Comparison of ENCODE assay signal across 12 cellular contexts in the genomic region with DNA sequence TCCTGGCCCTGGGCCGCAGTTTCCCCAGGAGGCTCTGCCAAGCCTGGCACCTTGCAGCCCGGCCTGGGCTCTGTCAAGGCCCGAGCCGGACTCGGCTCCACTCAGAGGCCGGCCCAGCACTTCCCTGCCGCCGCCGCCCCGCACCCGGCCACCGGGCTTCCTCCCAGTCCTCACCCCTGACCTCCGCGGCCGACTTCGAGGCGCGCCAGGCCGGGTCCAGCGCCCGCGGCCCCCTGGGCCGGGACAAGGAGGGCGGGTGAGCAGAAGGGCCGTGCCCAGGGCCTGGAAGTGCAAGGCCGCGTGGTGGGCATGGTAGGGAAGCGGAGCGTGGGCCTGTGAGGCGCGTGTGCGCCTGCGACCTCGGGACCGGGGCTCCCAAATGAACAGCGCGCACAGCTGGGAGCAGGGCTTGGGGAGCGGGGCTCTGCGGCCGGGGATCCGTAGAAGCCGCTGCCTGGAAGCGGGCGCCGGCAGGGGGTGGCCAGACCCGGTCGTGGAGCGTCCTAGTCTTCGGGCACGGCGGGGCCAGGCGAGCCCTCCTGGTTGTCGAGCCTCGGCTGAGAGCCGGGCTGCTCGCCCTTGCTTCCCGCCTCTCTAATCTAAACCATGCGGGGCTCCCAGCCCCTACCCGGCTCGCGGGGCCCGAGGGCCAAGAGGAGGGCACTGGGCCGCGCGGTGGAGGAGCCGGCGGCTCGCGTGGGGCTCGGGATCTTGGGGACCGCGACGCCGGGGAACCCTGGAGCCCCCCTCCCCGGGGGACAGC. TPM values are rescaled to one million over a fixed set of nuclear protein-coding genes. Genes with fewer than 3 reads are reported as not detected.
DNase-seq lines count a peak whose midpoint lies in the region; ATAC-seq and TF ChIP-seq lines count a peak whose summit lies in the region.
"Had no signal": no experiment of that assay in that cellular context is flagged by ENCODE, and none has a peak within 500 bp of the region (broad histone marks: within the 10 kb centered on the region; RNA-seq: fewer than 3 reads in every experiment).

No MANE protein-coding gene starts in this region.

- no peak for TF ChIP-seq EP300 in suprapubic skin (IDR thresholded peaks at IDR 0.05)

- TF ChIP-seq CTCF in lung (IDR thresholded peaks at IDR 0.05; ENCODE audit: control extremely low read depth, extremely low read depth) (no peak), suprapubic skin (IDR thresholded peaks at IDR 0.05) (no peak)

- peaks cover 2 to 11% of the 10 kb centered on the region in 2 donors for H3K4me1 ChIP-seq in lung (ENCODE audit: control insufficient read depth in 2 of 2, insufficient read depth in 2 of 2, low read length in 2 of 2)
- peaks cover 21% of the 10 kb centered on the region for H3K4me1 ChIP-seq in suprapubic skin

- H3K4me3 Mint-ChIP-seq in activated T-cell treated with anti-CD3 and anti-CD28 coated beads, Interleukin-2, amount 50 U/mL, for 4 hours: no peak overlapping the region
- H3K4me3 Mint-ChIP-seq in activated T-cell treated with anti-CD3 and anti-CD28 coated beads, Interleukin-2, amount 50 U/mL, for 24 hours: no peak overlapping the region
- peak overlapping the region in 1 of 2 donors; percentile 60 for H3K4me3 Mint-ChIP-seq in effector memory CD8-positive, alpha-beta T cell

- 2 to 4% methylated on average over 61 to 75 of the region's 75 CpGs for WGBS in lung, 2 donors
- 16% methylated on average over 38 of the region's 75 CpGs for WGBS in suprapubic skin

- H3K27ac ChIP-seq in lung (ENCODE audit: low read depth in 1 of 2, low read length in 1 of 2): peak overlapping the region in 1 of 2 donors; percentile 87
- H3K27ac ChIP-seq in suprapubic skin: no peak overlapping the region

- peaks cover 63% of the 10 kb centered on the region for H3K27me3 Mint-ChIP-seq in activated T-cell treated with anti-CD3 and anti-CD28 coated beads, Interleukin-2, amount 50 U/mL, for 4 hours (ENCODE audit: low read depth)
- peaks cover 77% of the 10 kb centered on the region for H3K27me3 Mint-ChIP-seq in activated T-cell treated with anti-CD3 and anti-CD28 coated beads, Interleukin-2, amount 50 U/mL, for 24 hours
- H3K27me3 Mint-ChIP-seq in effector memory CD8-positive, alpha-beta T cell: peaks cover 57 to 89% of the 10 kb centered on the region in 2 donors

- H3K9me3 ChIP-seq in lung (ENCODE audit: control insufficient read depth in 2 of 2, insufficient read depth in 1 of 2, low read length in 1 of 2): no peaks in the 10 kb centered on the region
- no peaks in the 10 kb centered on the region for H3K9me3 ChIP-seq in suprapubic skin

- peak overlapping the region; percentile 27 for H3K4me3 ChIP-seq in lung
- H3K4me3 ChIP-seq in suprapubic skin: peak overlapping the region; percentile 43

- TF ChIP-seq POLR2A in suprapubic skin (IDR thresholded peaks at IDR 0.05): no peak

- H3K36me3 ChIP-seq in lung (ENCODE audit: control insufficient read depth in 2 of 2, insufficient read depth in 2 of 2, low read length in 2 of 2): no peaks in the 10 kb centered on the region
- H3K36me3 ChIP-seq in suprapubic skin: no peaks in the 10 kb centered on the region

- H3K4me1 Mint-ChIP-seq in activated T-cell treated with anti-CD3 and anti-CD28 coated beads, Interleukin-2, amount 50 U/mL, for 4 hours (ENCODE audit: low read depth): peaks cover 18% of the 10 kb centered on the region
- H3K4me1 Mint-ChIP-seq in activated T-cell treated with anti-CD3 and anti-CD28 coated beads, Interleukin-2, amount 50 U/mL, for 24 hours (ENCODE audit: low read depth): peaks cover 24% of the 10 kb centered on the region
- H3K4me1 Mint-ChIP-seq in effector memory CD8-positive, alpha-beta T cell (ENCODE audit: low read depth in 2 of 2): peaks cover 11 to 12% of the 10 kb centered on the region in 2 donors

- no peaks in the 10 kb centered on the region for H3K9me3 Mint-ChIP-seq in activated T-cell treated with anti-CD3 and anti-CD28 coated beads, Interleukin-2, amount 50 U/mL, for 4 hours
- no peaks in the 10 kb centered on the region for H3K9me3 Mint-ChIP-seq in activated T-cell treated with anti-CD3 and anti-CD28 coated beads, Interleukin-2, amount 50 U/mL, for 24 hours
- H3K9me3 Mint-ChIP-seq in effector memory CD8-positive, alpha-beta T cell: no peaks in the 10 kb centered on the region

- H3K27me3 ChIP-seq in lung (ENCODE audit: control insufficient read depth, insufficient read depth): peaks cover 4% of the 10 kb centered on the region
- peaks cover 70% of the 10 kb centered on the region for H3K27me3 ChIP-seq in suprapubic skin

- H3K36me3 Mint-ChIP-seq in activated T-cell treated with anti-CD3 and anti-CD28 coated beads, Interleukin-2, amount 50 U/mL, for 4 hours (ENCODE audit: insufficient read depth): no peaks in the 10 kb centered on the region
- no peaks in the 10 kb centered on the region for H3K36me3 Mint-ChIP-seq in activated T-cell treated with anti-CD3 and anti-CD28 coated beads, Interleukin-2, amount 50 U/mL, for 24 hours (ENCODE audit: low read depth)
- H3K36me3 Mint-ChIP-seq in effector memory CD8-positive, alpha-beta T cell (ENCODE audit: insufficient read depth): peaks cover 5% of the 10 kb centered on the region

- DNase-seq in activated T-cell treated with anti-CD3 and anti-CD28 coated beads, Interleukin-2, amount 50 U/mL, for 4 hours: no peak
- DNase-seq in activated T-cell treated with anti-CD3 and anti-CD28 coated beads, Interleukin-2, amount 50 U/mL, for 24 hours: no peak
- no peak for DNase-seq in effector memory CD8-positive, alpha-beta T cell
- DNase-seq in lung (ENCODE audit: low spot score): no peak
- DNase-seq in suprapubic skin (ENCODE audit: low spot score in 2 of 2): no peak
- DNase-seq in NCI-H2081 treated with DMSO at 0.1 percent for 48 hours (lab: John Stamatoyannopoulos, UW): no peak
- DNase-seq: NCI-H2029 treated with DMSO at 0.1 percent for 48 hours had no signal

- ATAC-seq in activated T-cell treated with anti-CD3 and anti-CD28 coated beads, Interleukin-2, amount 50 U/mL, for 4 hours: peak; percentile 24 to 39
- ATAC-seq in effector memory CD8-positive, alpha-beta T cell (replicated peaks): peak; percentile 17
- ATAC-seq in lung (ENCODE audit: insufficient read depth, low FRiP score): peak; percentile 27
- no peak for ATAC-seq in HG03095 (IDR thresholded peaks at IDR 0.05; ENCODE audit: unreplicated experiment)
- no peak for ATAC-seq in GM18870 (IDR thresholded peaks at IDR 0.05; ENCODE audit: unreplicated experiment)

- H3K27ac Mint-ChIP-seq in activated T-cell treated with anti-CD3 and anti-CD28 coated beads, Interleukin-2, amount 50 U/mL, for 24 hours: no peak overlapping the region
- no peak overlapping the region for H3K27ac Mint-ChIP-seq in effector memory CD8-positive, alpha-beta T cell

RNA-seq across cellular contexts. Expression of a gene that starts 0.5 kb away (rescaled TPM):
- not detected for total RNA-seq in activated T-cell treated with anti-CD3 and anti-CD28 coated beads, Interleukin-2, amount 50 U/mL, for 4 hours
- total RNA-seq in lung (10 to 100 TPM; 28.7 to 53.7 TPM), suprapubic skin (under 1 TPM in 2 of 4 donors, not detected in 2; 0.30 to 0.56 TPM)
- 10 to 100 TPM in 1 of 2 donors, 1 to 10 TPM in 1; 6.1 to 15.3 TPM for polyA plus RNA-seq in lung
- total RNA-seq: chondrocyte, liver, SK-MEL-5 had no signal
- polyA plus RNA-seq: liver had no signal

RNA-seq across cellular contexts. Expression of a gene that starts 52.1 kb away (rescaled TPM):
- total RNA-seq in activated T-cell treated with anti-CD3 and anti-CD28 coated beads, Interleukin-2, amount 50 U/mL, for 4 hours: under 1 TPM; 0.05 to 0.16 (median 0.15) TPM
- 100 to 1,000 TPM; 106 to 155 TPM for total RNA-seq in lung
- polyA plus RNA-seq in lung: 10 to 100 TPM; 44.5 to 52.2 TPM
- total RNA-seq in suprapubic skin: 1 to 10 TPM; 2.2 to 3.1 (median 2.8) TPM

Comparison
In these comparisons a context has a peak if more than half of its experiments do, and no peak if none do; other contexts are left out.
1. ATAC-seq: peak in activated T-cell treated with anti-CD3 and anti-CD28 coated beads, Interleukin-2, amount 50 U/mL, for 4 hours (2 of 2), effector memory CD8-positive, alpha-beta T cell (single experiment) and lung (single experiment); none in HG03095 (single experiment) and GM18870 (single experiment).
2. RNA of a gene that starts 0.5 kb away (total RNA-seq): 28.7 to 53.7 TPM in lung; 0.30 to 0.56 TPM in suprapubic skin and not detected in activated T-cell treated with anti-CD3 and anti-CD28 coated beads, Interleukin-2, amount 50 U/mL, for 4 hours; every median in the first group is over 10 times any median in the second.
3. RNA of a gene that starts 52.1 kb away (total RNA-seq): 106 to 155 TPM in lung; 2.2 to 3.1 TPM in suprapubic skin and 0.05 to 0.16 TPM in activated T-cell treated with anti-CD3 and anti-CD28 coated beads, Interleukin-2, amount 50 U/mL, for 4 hours; every median in the first group is over 10 times any median in the second.